8 cellular contexts compared by ENCODE assay signal in genomic region chr7:27661776-27662489, GRCh38. TPM values are rescaled to one million over a fixed set of nuclear protein-coding genes. Genes with fewer than 3 reads are reported as not detected.
DNase-seq lines count a peak whose midpoint lies in the region; ATAC-seq lines count a peak whose summit lies in the region.

No MANE protein-coding gene starts in this region.

- peaks cover 8% of the 10 kb centered on the region for H3K4me1 Mint-ChIP-seq in T-helper 1 cell treated with Interleukin-12 subunit alpha and Interleukin-12 subunit beta and Interleukin-4 antibody, amounts not matched to agents 30 μg/mL and 1 μg/mL, for 36 hours (ENCODE audit: low read depth)

- H3K27me3 Mint-ChIP-seq in T-helper 1 cell treated with Interleukin-12 subunit alpha and Interleukin-12 subunit beta and Interleukin-4 antibody, amounts not matched to agents 30 μg/mL and 1 μg/mL, for 36 hours (ENCODE audit: low read depth) = no peaks in the 10 kb centered on the region

- H3K9me3 Mint-ChIP-seq in T-helper 1 cell treated with Interleukin-12 subunit alpha and Interleukin-12 subunit beta and Interleukin-4 antibody, amounts not matched to agents 30 μg/mL and 1 μg/mL, for 36 hours = no peaks in the 10 kb centered on the region

- peaks cover 2% of the 10 kb centered on the region for H3K36me3 Mint-ChIP-seq in T-helper 1 cell treated with Interleukin-12 subunit alpha and Interleukin-12 subunit beta and Interleukin-4 antibody, amounts not matched to agents 30 μg/mL and 1 μg/mL, for 36 hours (ENCODE audit: low read depth)

- ATAC-seq in HG02840 (IDR thresholded peaks at IDR 0.05; ENCODE audit: low FRiP score, unreplicated experiment) = peak; percentile 4
- ATAC-seq in GM21360 (IDR thresholded peaks at IDR 0.05; ENCODE audit: unreplicated experiment) = no peak
- no peak for ATAC-seq in HG02610 (IDR thresholded peaks at IDR 0.05; ENCODE audit: unreplicated experiment)

- H3K4me3 Mint-ChIP-seq in T-helper 1 cell treated with Interleukin-12 subunit alpha and Interleukin-12 subunit beta and Interleukin-4 antibody, amounts not matched to agents 30 μg/mL and 1 μg/mL, for 36 hours = peak overlapping the region; percentile 81

- peak; percentile 67 for DNase-seq in Daoy (ENCODE audit: low read depth)
- DNase-seq in cerebellum (ENCODE audit: low spot score) = peak; percentile 3
- peak; percentile 40 for DNase-seq in kidney glomerular epithelial cell (lab: John Stamatoyannopoulos, UW)
- DNase-seq in stimulated activated CD4-positive, alpha-beta T cell treated with anti-CD3 and anti-CD28 coated beads, Interleukin-2, amount 100 ng/mL, for 24 hours = peak; percentile 20 to 33

- H3K27ac Mint-ChIP-seq in T-helper 1 cell treated with Interleukin-12 subunit alpha and Interleukin-12 subunit beta and Interleukin-4 antibody, amounts not matched to agents 30 μg/mL and 1 μg/mL, for 36 hours = peak overlapping the region; percentile 65

RNA-seq across cellular contexts. Expression of gene HIBADH, which starts 0.8 kb away (rescaled TPM):
- total RNA-seq in Daoy (2014; rRNA removed; shearing (Covaris generic)) = 49.8 and 62.7 TPM in 2 replicates
- total RNA-seq in cerebellum = 17.6 TPM

Comparison
In these comparisons a context has a peak if more than half of its experiments do, and no peak if none do; other contexts are left out.
1. DNase-seq: peak in every context shown above with its lines; median percentile 67 in Daoy; 40 in kidney glomerular epithelial cell; 26 in stimulated activated CD4-positive, alpha-beta T cell treated with anti-CD3 and anti-CD28 coated beads, Interleukin-2, amount 100 ng/mL, for 24 hours; 3 in cerebellum.